Comparison of ENCODE assay signal across 1 cellular context in genomic region chr1:30707412-30708360, GRCh38.
A peak's percentile ranks its signal among the peaks of the same experiment; 100 is the strongest.
TF ChIP-seq lines count a peak whose summit lies in the region.

No MANE protein-coding gene starts in this region.

TF ChIP-seq in HEK293, 187 proteins besides CTCF, POLR2A, EP300 and RAD21 (continued from another document and continues in another):
- TF ChIP-seq ZNF19 (tag by site-specific recombination; IDR thresholded peaks at IDR 0.05; ENCODE audit: low read depth), result no peak
- no peak for TF ChIP-seq ZNF404 (tag by site-specific recombination; IDR thresholded peaks at IDR 0.05)
- no peak for TF ChIP-seq ZNF544 (tag by site-specific recombination; IDR thresholded peaks at IDR 0.05)
- TF ChIP-seq, protein P1, sequence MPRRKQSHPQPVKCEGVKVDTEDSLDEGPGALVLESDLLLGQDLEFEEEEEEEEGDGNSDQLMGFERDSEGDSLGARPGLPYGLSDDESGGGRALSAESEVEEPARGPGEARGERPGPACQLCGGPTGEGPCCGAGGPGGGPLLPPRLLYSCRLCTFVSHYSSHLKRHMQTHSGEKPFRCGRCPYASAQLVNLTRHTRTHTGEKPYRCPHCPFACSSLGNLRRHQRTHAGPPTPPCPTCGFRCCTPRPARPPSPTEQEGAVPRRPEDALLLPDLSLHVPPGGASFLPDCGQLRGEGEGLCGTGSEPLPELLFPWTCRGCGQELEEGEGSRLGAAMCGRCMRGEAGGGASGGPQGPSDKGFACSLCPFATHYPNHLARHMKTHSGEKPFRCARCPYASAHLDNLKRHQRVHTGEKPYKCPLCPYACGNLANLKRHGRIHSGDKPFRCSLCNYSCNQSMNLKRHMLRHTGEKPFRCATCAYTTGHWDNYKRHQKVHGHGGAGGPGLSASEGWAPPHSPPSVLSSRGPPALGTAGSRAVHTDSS (tag by site-specific recombination; IDR thresholded peaks at IDR 0.05), result no peak
- TF ChIP-seq ZNF600 (tag by site-specific recombination; IDR thresholded peaks at IDR 0.05), result no peak
- no peak for TF ChIP-seq ZNF610 (tag by site-specific recombination; IDR thresholded peaks at IDR 0.05; ENCODE audit: borderline replicate concordance)
- TF ChIP-seq ZNF501 (tag by site-specific recombination; IDR thresholded peaks at IDR 0.05), result no peak
- no peak for TF ChIP-seq ZNF571 (tag by site-specific recombination; IDR thresholded peaks at IDR 0.05)
- no peak for TF ChIP-seq YY2 (tag by site-specific recombination; IDR thresholded peaks at IDR 0.05)
- no peak for TF ChIP-seq BCL11B (tag by site-specific recombination; IDR thresholded peaks at IDR 0.05; ENCODE audit: low read depth)
- TF ChIP-seq ZNF37A (tag by site-specific recombination; IDR thresholded peaks at IDR 0.05), result no peak
- TF ChIP-seq ZNF596 (tag by site-specific recombination; IDR thresholded peaks at IDR 0.05), result no peak
- TF ChIP-seq ZNF311 (tag by site-specific recombination; IDR thresholded peaks at IDR 0.05; ENCODE audit: borderline replicate concordance), result no peak
- TF ChIP-seq ZNF174 (tag by site-specific recombination; IDR thresholded peaks at IDR 0.05), result no peak
- no peak for TF ChIP-seq ZBTB7A (tag by site-specific recombination; IDR thresholded peaks at IDR 0.05; ENCODE audit: low read depth)
- no peak for TF ChIP-seq BCL6B (tag by site-specific recombination; IDR thresholded peaks at IDR 0.05)
- no peak for TF ChIP-seq ZNF175 (tag by site-specific recombination; IDR thresholded peaks at IDR 0.05)
- TF ChIP-seq ZNF416 (tag by site-specific recombination; IDR thresholded peaks at IDR 0.05), result no peak
- no peak for TF ChIP-seq ZBTB48 (tag by site-specific recombination; IDR thresholded peaks at IDR 0.05)
- TF ChIP-seq, protein P2, sequence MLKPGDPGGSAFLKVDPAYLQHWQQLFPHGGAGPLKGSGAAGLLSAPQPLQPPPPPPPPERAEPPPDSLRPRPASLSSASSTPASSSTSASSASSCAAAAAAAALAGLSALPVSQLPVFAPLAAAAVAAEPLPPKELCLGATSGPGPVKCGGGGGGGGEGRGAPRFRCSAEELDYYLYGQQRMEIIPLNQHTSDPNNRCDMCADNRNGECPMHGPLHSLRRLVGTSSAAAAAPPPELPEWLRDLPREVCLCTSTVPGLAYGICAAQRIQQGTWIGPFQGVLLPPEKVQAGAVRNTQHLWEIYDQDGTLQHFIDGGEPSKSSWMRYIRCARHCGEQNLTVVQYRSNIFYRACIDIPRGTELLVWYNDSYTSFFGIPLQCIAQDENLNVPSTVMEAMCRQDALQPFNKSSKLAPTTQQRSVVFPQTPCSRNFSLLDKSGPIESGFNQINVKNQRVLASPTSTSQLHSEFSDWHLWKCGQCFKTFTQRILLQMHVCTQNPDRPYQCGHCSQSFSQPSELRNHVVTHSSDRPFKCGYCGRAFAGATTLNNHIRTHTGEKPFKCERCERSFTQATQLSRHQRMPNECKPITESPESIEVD (tag by site-specific recombination; IDR thresholded peaks at IDR 0.05), result no peak
- TF ChIP-seq, protein P3, sequence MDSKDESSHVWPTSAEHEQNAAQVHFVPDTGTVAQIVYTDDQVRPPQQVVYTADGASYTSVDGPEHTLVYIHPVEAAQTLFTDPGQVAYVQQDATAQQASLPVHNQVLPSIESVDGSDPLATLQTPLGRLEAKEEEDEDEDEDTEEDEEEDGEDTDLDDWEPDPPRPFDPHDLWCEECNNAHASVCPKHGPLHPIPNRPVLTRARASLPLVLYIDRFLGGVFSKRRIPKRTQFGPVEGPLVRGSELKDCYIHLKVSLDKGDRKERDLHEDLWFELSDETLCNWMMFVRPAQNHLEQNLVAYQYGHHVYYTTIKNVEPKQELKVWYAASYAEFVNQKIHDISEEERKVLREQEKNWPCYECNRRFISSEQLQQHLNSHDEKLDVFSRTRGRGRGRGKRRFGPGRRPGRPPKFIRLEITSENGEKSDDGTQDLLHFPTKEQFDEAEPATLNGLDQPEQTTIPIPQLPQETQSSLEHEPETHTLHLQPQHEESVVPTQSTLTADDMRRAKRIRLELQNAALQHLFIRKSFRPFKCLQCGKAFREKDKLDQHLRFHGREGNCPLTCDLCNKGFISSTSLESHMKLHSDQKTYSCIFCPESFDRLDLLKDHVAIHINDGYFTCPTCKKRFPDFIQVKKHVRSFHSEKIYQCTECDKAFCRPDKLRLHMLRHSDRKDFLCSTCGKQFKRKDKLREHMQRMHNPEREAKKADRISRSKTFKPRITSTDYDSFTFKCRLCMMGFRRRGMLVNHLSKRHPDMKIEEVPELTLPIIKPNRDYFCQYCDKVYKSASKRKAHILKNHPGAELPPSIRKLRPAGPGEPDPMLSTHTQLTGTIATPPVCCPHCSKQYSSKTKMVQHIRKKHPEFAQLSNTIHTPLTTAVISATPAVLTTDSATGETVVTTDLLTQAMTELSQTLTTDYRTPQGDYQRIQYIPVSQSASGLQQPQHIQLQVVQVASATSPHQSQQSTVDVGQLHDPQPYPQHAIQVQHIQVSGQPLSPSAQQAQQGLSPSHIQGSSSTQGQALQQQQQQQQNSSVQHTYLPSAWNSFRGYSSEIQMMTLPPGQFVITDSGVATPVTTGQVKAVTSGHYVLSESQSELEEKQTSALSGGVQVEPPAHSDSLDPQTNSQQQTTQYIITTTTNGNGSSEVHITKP (tag by site-specific recombination; IDR thresholded peaks at IDR 0.05), result no peak
- TF ChIP-seq, protein P4, sequence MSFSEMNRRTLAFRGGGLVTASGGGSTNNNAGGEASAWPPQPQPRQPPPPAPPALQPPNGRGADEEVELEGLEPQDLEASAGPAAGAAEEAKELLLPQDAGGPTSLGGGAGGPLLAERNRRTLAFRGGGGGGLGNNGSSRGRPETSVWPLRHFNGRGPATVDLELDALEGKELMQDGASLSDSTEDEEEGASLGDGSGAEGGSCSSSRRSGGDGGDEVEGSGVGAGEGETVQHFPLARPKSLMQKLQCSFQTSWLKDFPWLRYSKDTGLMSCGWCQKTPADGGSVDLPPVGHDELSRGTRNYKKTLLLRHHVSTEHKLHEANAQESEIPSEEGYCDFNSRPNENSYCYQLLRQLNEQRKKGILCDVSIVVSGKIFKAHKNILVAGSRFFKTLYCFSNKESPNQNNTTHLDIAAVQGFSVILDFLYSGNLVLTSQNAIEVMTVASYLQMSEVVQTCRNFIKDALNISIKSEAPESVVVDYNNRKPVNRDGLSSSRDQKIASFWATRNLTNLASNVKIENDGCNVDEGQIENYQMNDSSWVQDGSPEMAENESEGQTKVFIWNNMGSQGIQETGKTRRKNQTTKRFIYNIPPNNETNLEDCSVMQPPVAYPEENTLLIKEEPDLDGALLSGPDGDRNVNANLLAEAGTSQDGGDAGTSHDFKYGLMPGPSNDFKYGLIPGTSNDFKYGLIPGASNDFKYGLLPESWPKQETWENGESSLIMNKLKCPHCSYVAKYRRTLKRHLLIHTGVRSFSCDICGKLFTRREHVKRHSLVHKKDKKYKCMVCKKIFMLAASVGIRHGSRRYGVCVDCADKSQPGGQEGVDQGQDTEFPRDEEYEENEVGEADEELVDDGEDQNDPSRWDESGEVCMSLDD (tag by site-specific recombination; IDR thresholded peaks at IDR 0.05), result no peak
- TF ChIP-seq ZNF23 (tag by site-specific recombination; IDR thresholded peaks at IDR 0.05; ENCODE audit: borderline replicate concordance), result no peak
- TF ChIP-seq ZNF16 (tag by site-specific recombination; IDR thresholded peaks at IDR 0.05; ENCODE audit: low read depth), result no peak
- no peak for TF ChIP-seq ZNF473 (tag by site-specific recombination; IDR thresholded peaks at IDR 0.05)
- TF ChIP-seq ZSCAN30 (tag by site-specific recombination; IDR thresholded peaks at IDR 0.05), result peak; percentile 65; the same call in 1 of the 2 replicates
- no peak for TF ChIP-seq FEZF1 (tag by site-specific recombination; IDR thresholded peaks at IDR 0.05)
- no peak for TF ChIP-seq ZNF394 (tag by site-specific recombination; IDR thresholded peaks at IDR 0.05; ENCODE audit: borderline replicate concordance)
- TF ChIP-seq, protein P5, sequence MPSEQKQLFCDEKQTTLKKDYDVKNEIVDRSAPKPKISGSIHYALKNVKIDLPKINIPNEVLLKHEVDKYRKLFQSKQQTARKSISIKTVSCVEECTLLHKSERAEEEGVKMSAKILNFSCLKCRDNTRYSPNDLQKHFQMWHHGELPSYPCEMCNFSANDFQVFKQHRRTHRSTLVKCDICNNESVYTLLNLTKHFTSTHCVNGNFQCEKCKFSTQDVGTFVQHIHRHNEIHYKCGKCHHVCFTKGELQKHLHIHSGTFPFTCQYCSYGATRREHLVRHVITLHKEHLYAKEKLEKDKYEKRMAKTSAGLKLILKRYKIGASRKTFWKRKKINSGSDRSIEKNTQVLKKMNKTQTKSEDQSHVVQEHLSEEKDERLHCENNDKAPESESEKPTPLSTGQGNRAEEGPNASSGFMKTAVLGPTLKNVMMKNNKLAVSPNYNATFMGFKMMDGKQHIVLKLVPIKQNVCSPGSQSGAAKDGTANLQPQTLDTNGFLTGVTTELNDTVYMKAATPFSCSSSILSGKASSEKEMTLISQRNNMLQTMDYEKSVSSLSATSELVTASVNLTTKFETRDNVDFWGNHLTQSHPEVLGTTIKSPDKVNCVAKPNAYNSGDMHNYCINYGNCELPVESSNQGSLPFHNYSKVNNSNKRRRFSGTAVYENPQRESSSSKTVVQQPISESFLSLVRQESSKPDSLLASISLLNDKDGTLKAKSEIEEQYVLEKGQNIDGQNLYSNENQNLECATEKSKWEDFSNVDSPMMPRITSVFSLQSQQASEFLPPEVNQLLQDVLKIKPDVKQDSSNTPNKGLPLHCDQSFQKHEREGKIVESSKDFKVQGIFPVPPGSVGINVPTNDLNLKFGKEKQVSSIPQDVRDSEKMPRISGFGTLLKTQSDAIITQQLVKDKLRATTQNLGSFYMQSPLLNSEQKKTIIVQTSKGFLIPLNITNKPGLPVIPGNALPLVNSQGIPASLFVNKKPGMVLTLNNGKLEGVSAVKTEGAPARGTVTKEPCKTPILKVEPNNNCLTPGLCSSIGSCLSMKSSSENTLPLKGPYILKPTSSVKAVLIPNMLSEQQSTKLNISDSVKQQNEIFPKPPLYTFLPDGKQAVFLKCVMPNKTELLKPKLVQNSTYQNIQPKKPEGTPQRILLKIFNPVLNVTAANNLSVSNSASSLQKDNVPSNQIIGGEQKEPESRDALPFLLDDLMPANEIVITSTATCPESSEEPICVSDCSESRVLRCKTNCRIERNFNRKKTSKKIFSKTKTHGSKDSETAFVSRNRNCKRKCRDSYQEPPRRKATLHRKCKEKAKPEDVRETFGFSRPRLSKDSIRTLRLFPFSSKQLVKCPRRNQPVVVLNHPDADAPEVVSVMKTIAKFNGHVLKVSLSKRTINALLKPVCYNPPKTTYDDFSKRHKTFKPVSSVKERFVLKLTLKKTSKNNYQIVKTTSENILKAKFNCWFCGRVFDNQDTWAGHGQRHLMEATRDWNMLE (tag by site-specific recombination; conservative IDR thresholded peaks at IDR 0.05; ENCODE audit: low read depth), result no peak
- peak; percentile 72 for TF ChIP-seq SCRT1 (tag by site-specific recombination; IDR thresholded peaks at IDR 0.05; ENCODE audit: borderline replicate concordance)
- no peak for TF ChIP-seq MYNN (tag by site-specific recombination; IDR thresholded peaks at IDR 0.05; ENCODE audit: borderline replicate concordance)
- no peak for TF ChIP-seq ZBTB1 (tag by site-specific recombination; IDR thresholded peaks at IDR 0.05)
- TF ChIP-seq ZNF830 (tag by site-specific recombination; IDR thresholded peaks at IDR 0.05; ENCODE audit: low read depth), result no peak
- no peak for TF ChIP-seq ZNF785 (tag by site-specific recombination; IDR thresholded peaks at IDR 0.05)
- TF ChIP-seq ZNF274 (IDR thresholded peaks at IDR 0.05; ENCODE audit: low read length), result no peak
- no peak for TF ChIP-seq ZNF274 (tag by site-specific recombination; IDR thresholded peaks at IDR 0.05; ENCODE audit: borderline replicate concordance)
- TF ChIP-seq EGR2 (tag by site-specific recombination; IDR thresholded peaks at IDR 0.05; ENCODE audit: low read depth), result peak; percentile 62; the same call in 1 of the 2 replicates
- TF ChIP-seq, protein P6, sequence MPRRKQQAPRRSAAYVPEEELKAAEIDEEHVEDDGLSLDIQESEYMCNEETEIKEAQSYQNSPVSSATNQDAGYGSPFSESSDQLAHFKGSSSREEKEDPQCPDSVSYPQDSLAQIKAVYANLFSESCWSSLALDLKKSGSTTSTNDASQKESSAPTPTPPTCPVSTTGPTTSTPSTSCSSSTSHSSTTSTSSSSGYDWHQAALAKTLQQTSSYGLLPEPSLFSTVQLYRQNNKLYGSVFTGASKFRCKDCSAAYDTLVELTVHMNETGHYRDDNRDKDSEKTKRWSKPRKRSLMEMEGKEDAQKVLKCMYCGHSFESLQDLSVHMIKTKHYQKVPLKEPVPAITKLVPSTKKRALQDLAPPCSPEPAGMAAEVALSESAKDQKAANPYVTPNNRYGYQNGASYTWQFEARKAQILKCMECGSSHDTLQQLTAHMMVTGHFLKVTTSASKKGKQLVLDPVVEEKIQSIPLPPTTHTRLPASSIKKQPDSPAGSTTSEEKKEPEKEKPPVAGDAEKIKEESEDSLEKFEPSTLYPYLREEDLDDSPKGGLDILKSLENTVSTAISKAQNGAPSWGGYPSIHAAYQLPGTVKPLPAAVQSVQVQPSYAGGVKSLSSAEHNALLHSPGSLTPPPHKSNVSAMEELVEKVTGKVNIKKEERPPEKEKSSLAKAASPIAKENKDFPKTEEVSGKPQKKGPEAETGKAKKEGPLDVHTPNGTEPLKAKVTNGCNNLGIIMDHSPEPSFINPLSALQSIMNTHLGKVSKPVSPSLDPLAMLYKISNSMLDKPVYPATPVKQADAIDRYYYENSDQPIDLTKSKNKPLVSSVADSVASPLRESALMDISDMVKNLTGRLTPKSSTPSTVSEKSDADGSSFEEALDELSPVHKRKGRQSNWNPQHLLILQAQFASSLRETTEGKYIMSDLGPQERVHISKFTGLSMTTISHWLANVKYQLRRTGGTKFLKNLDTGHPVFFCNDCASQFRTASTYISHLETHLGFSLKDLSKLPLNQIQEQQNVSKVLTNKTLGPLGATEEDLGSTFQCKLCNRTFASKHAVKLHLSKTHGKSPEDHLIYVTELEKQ (tag by site-specific recombination; IDR thresholded peaks at IDR 0.05; ENCODE audit: borderline replicate concordance), result 0 out of 2 replicates have a peak, but pooled peaks have one; percentile 14
- no peak for TF ChIP-seq ZNF221 (tag by site-specific recombination; IDR thresholded peaks at IDR 0.05; ENCODE audit: borderline replicate concordance)
- TF ChIP-seq ZNF701 (tag by site-specific recombination; IDR thresholded peaks at IDR 0.05), result no peak
- no peak for TF ChIP-seq ZNF266 (tag by site-specific recombination; IDR thresholded peaks at IDR 0.05; ENCODE audit: low read depth)
- no peak for TF ChIP-seq ZNF112 (tag by site-specific recombination; IDR thresholded peaks at IDR 0.05)
- TF ChIP-seq SP3 (tag by site-specific recombination; IDR thresholded peaks at IDR 0.05), result no peak
- TF ChIP-seq, protein P7, sequence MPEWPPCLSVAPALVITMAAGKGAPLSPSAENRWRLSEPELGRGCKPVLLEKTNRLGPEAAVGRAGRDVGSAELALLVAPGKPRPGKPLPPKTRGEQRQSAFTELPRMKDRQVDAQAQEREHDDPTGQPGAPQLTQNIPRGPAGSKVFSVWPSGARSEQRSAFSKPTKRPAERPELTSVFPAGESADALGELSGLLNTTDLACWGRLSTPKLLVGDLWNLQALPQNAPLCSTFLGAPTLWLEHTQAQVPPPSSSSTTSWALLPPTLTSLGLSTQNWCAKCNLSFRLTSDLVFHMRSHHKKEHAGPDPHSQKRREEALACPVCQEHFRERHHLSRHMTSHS (tag by site-specific recombination; IDR thresholded peaks at IDR 0.05), result no peak
